In genomic region chr5:90014420-90014819, GRCh38 we compare ENCODE assay signal across 13 cellular contexts.
DNase-seq lines count a peak whose midpoint lies in the region; ATAC-seq, FAIRE-seq and TF ChIP-seq lines count a peak whose summit lies in the region.
"Had no signal": no experiment of that assay in that cellular context is flagged by ENCODE, and none has a peak within 500 bp of the region (broad histone marks: within the 10 kb centered on the region; RNA-seq: fewer than 3 reads in every experiment).

No MANE protein-coding gene starts in this region.

- H3K4me2 ChIP-seq in GM12878 (ENCODE audit: control insufficient read depth, insufficient read depth): peak overlapping the region; percentile 88

- ATAC-seq in GM18870 (IDR thresholded peaks at IDR 0.05; ENCODE audit: unreplicated experiment) (peak; percentile 87), GM21528 (IDR thresholded peaks at IDR 0.05; ENCODE audit: low FRiP score, unreplicated experiment) (peak; percentile 89), HG03060 (IDR thresholded peaks at IDR 0.05; ENCODE audit: low read depth, unreplicated experiment) (peak; percentile 51), GM12878 (peak; percentile 88)
- ATAC-seq in activated CD8-positive, alpha-beta T cell treated with anti-CD3 and anti-CD28 coated beads, Interleukin-2, amount 10 ng/mL, durations not matched to agents 7 days and 5 days: no peak
- ATAC-seq: naive thymus-derived CD4-positive, alpha-beta T cell; Panc1 had no signal

- H3K27me3 ChIP-seq in GM12878 (replicated peaks in 1 of 2; ENCODE audit: control insufficient read depth in 2 of 2, insufficient read depth in 2 of 2, low read length in 1 of 2): no peaks in the 10 kb centered on the region

- RAD21 ChIA-PET in GM12878 (lab: Charles Lee; ENCODE audit: unreplicated experiment): interaction anchor here (0.7 kb wide), 1 partner anchor 37 kb away, joined by 3 read pairs; no protein-coding TSS in a partner anchor

- no peak for TF ChIP-seq POLR2A in GM12878 (IDR thresholded peaks at IDR 0.05; ENCODE audit: low read depth, low read length)

- peaks cover 3% of the 10 kb centered on the region for H3K9me3 Mint-ChIP-seq in activated CD8-positive, alpha-beta T cell treated with anti-CD3 and anti-CD28 coated beads, Interleukin-2, amount 10 ng/mL, durations not matched to agents 7 days and 5 days (ENCODE audit: insufficient read depth)
- no peaks in the 10 kb centered on the region for H3K9me3 Mint-ChIP-seq in activated CD4-positive, alpha-beta T cell treated with anti-CD3 and anti-CD28 coated beads, Interleukin-2, amount 10 ng/mL, durations not matched to agents 7 days and 5 days

- SMC1A ChIA-PET in GM12878 (lab: Charles Lee; ENCODE audit: uncharacterized antibody, unreplicated experiment): interaction anchor here (0.6 to 2.0 kb wide), 4 partner anchors 17 to 67 kb away, joined by 3 to 4 read pairs (median 3); no protein-coding TSS in a partner anchor

- no peak overlapping the region for H3K4me3 Mint-ChIP-seq in activated CD8-positive, alpha-beta T cell treated with anti-CD3 and anti-CD28 coated beads, Interleukin-2, amount 10 ng/mL, durations not matched to agents 7 days and 5 days
- no peak overlapping the region for H3K4me3 Mint-ChIP-seq in activated CD4-positive, alpha-beta T cell treated with anti-CD3 and anti-CD28 coated beads, Interleukin-2, amount 10 ng/mL, durations not matched to agents 7 days and 5 days
- H3K4me3 Mint-ChIP-seq: CD8-positive, alpha-beta memory T cell; naive thymus-derived CD4-positive, alpha-beta T cell had no signal

- H3K79me2 ChIP-seq in GM12878 (ENCODE audit: control insufficient read depth, insufficient read depth, low read length): no peaks in the 10 kb centered on the region

- no peak overlapping the region for H3K27ac Mint-ChIP-seq in activated CD8-positive, alpha-beta T cell treated with anti-CD3 and anti-CD28 coated beads, Interleukin-2, amount 10 ng/mL, durations not matched to agents 7 days and 5 days
- no peak overlapping the region for H3K27ac Mint-ChIP-seq in activated CD4-positive, alpha-beta T cell treated with anti-CD3 and anti-CD28 coated beads, Interleukin-2, amount 10 ng/mL, durations not matched to agents 7 days and 5 days
- H3K27ac Mint-ChIP-seq: CD8-positive, alpha-beta memory T cell; naive thymus-derived CD4-positive, alpha-beta T cell had no signal

- H3K9ac ChIP-seq in GM12878 (ENCODE audit: control insufficient read depth, insufficient read depth, low read length): no peak overlapping the region

- H4K20me1 ChIP-seq in GM12878 (ENCODE audit: control insufficient read depth, insufficient read depth): no peaks in the 10 kb centered on the region

- H3K27me3 Mint-ChIP-seq in activated CD8-positive, alpha-beta T cell treated with anti-CD3 and anti-CD28 coated beads, Interleukin-2, amount 10 ng/mL, durations not matched to agents 7 days and 5 days (ENCODE audit: low read depth): no peaks in the 10 kb centered on the region
- H3K27me3 Mint-ChIP-seq in activated CD4-positive, alpha-beta T cell treated with anti-CD3 and anti-CD28 coated beads, Interleukin-2, amount 10 ng/mL, durations not matched to agents 7 days and 5 days: no peaks in the 10 kb centered on the region
- H3K27me3 Mint-ChIP-seq: CD8-positive, alpha-beta memory T cell; naive thymus-derived CD4-positive, alpha-beta T cell had no signal

- peak overlapping the region; percentile 7 for H3K27ac ChIP-seq in GM12878 (ENCODE audit: control insufficient read depth, insufficient read depth)

- CTCF ChIA-PET in GM12878 (lab: Yijun Ruan, JAX): interaction anchor here (0.9 to 1.3 kb wide), 2 partner anchors 140 to 743 kb away, joined by 3 read pairs; no protein-coding TSS in a partner anchor
- CTCF ChIA-PET in activated CD8-positive, alpha-beta T cell treated with anti-CD3 and anti-CD28 coated beads, Interleukin-2, amount 10 ng/mL, durations not matched to agents 7 days and 5 days (lab: Charles Lee): no interaction called here
- CTCF ChIA-PET in activated CD4-positive, alpha-beta T cell treated with anti-CD3 and anti-CD28 coated beads, Interleukin-2, amount 10 ng/mL, durations not matched to agents 7 days and 5 days (lab: Charles Lee): no interaction called here

- intact Hi-C loops in GM12878 (cut with micrococcal nuclease; ENCODE audit: unreplicated experiment): loop anchor here (2.0 to 10.0 kb wide), 2 partner anchors 82 to 710 kb away; no protein-coding TSS in a partner anchor

- H3K4me3 ChIP-seq in GM12878: no peak overlapping the region

- TF ChIP-seq CTCF in GM12878 (IDR thresholded peaks at IDR 0.05 in 2 of 3, conservative IDR thresholded peaks at IDR 0.05 in 1 of 3; ENCODE audit: control insufficient read depth in 2 of 3, extremely low read depth in 1 of 3, insufficient read depth in 1 of 3, low read depth in 3 of 3, low read length in 3 of 3): no peak

- H3K9me3 ChIP-seq in GM12878 (replicated peaks; ENCODE audit: control insufficient read depth, insufficient read depth, low read length): no peaks in the 10 kb centered on the region

- no peak for TF ChIP-seq EP300 in GM12878 (IDR thresholded peaks at IDR 0.05; ENCODE audit: borderline replicate concordance in 1 of 2, control insufficient read depth in 1 of 2, low read depth in 2 of 2, low read length in 2 of 2)

- peak overlapping the region; percentile 15 for H2AFZ ChIP-seq in GM12878 (ENCODE audit: control insufficient read depth, low read depth, low read length)

- H3K36me3 Mint-ChIP-seq in activated CD8-positive, alpha-beta T cell treated with anti-CD3 and anti-CD28 coated beads, Interleukin-2, amount 10 ng/mL, durations not matched to agents 7 days and 5 days (ENCODE audit: low read depth): no peaks in the 10 kb centered on the region
- H3K36me3 Mint-ChIP-seq in activated CD4-positive, alpha-beta T cell treated with anti-CD3 and anti-CD28 coated beads, Interleukin-2, amount 10 ng/mL, durations not matched to agents 7 days and 5 days (ENCODE audit: low read depth): no peaks in the 10 kb centered on the region
- H3K36me3 Mint-ChIP-seq: CD8-positive, alpha-beta memory T cell; naive thymus-derived CD4-positive, alpha-beta T cell had no signal

- no peaks in the 10 kb centered on the region for H3K4me1 Mint-ChIP-seq in activated CD8-positive, alpha-beta T cell treated with anti-CD3 and anti-CD28 coated beads, Interleukin-2, amount 10 ng/mL, durations not matched to agents 7 days and 5 days (ENCODE audit: low read depth)
- no peaks in the 10 kb centered on the region for H3K4me1 Mint-ChIP-seq in activated CD4-positive, alpha-beta T cell treated with anti-CD3 and anti-CD28 coated beads, Interleukin-2, amount 10 ng/mL, durations not matched to agents 7 days and 5 days
- H3K4me1 Mint-ChIP-seq: CD8-positive, alpha-beta memory T cell; naive thymus-derived CD4-positive, alpha-beta T cell had no signal

- peaks cover 20% of the 10 kb centered on the region for H3K4me1 ChIP-seq in GM12878 (ENCODE audit: control insufficient read depth, insufficient read depth, low read length)

- no peak for TF ChIP-seq RAD21 in GM12878 (IDR thresholded peaks at IDR 0.05; ENCODE audit: insufficient read depth, low read depth, low read length)

- FAIRE-seq in GM12878 (lab: Jason Lieb, UNC): peak; percentile 91
- FAIRE-seq: TTC549 had no signal

- no TSS peak for BruUV-seq in GM12878 (replicated peaks; lab: Mats Ljungman, UMichigan)

- POLR2A ChIA-PET in GM12878 (lab: Charles Lee): no interaction called here
- POLR2A ChIA-PET in activated CD8-positive, alpha-beta T cell treated with anti-CD3 and anti-CD28 coated beads, Interleukin-2, amount 10 ng/mL, durations not matched to agents 7 days and 5 days (lab: Charles Lee): no interaction called here
- POLR2A ChIA-PET in activated CD4-positive, alpha-beta T cell treated with anti-CD3 and anti-CD28 coated beads, Interleukin-2, amount 10 ng/mL, durations not matched to agents 7 days and 5 days (lab: Charles Lee): no interaction called here

- DNase-seq in GM12878 (ENCODE audit: low read depth, low spot score) (peak; percentile 62), NCI-H128 (lab: John Stamatoyannopoulos, UW; ENCODE audit: unreplicated experiment) (no peak), RPMI8226 (no peak)
- no peak for DNase-seq in activated CD8-positive, alpha-beta T cell treated with anti-CD3 and anti-CD28 coated beads, Interleukin-2, amount 10 ng/mL, durations not matched to agents 7 days and 5 days
- DNase-seq in activated CD4-positive, alpha-beta T cell treated with anti-CD3 and anti-CD28 coated beads, Interleukin-2, amount 10 ng/mL, durations not matched to agents 7 days and 5 days: no peak
- DNase-seq: CD8-positive, alpha-beta memory T cell; IMR-90; naive thymus-derived CD4-positive, alpha-beta T cell had no signal

- H3K36me3 ChIP-seq in GM12878 (ENCODE audit: control insufficient read depth in 2 of 2, insufficient read depth in 2 of 2, low read length in 1 of 2): no peaks in the 10 kb centered on the region

- in situ Hi-C loops in GM12878 (cut with MboI): loop anchor here (10.0 kb wide), 1 partner anchor 1280 kb away; no protein-coding TSS in a partner anchor

TF ChIP-seq in GM12878, 131 proteins besides CTCF, POLR2A, EP300 and RAD21 (continues in another document):
- TF ChIP-seq PBX3 (IDR thresholded peaks at IDR 0.05; ENCODE audit: insufficient replicate concordance, low read depth, low read length): peak; percentile 44
- TF ChIP-seq IKZF2 (IDR thresholded peaks at IDR 0.05): peak in 1 of 2 experiments; percentile 10; a peak in 2 of 4 replicates
- no peak for TF ChIP-seq EED (IDR thresholded peaks at IDR 0.05; ENCODE audit: low read depth)
- no peak for TF ChIP-seq NR2C1 (IDR thresholded peaks at IDR 0.05)
- TF ChIP-seq POU2F2 (IDR thresholded peaks at IDR 0.05; ENCODE audit: borderline replicate concordance, low read depth, low read length): peak; percentile 96
- peak; percentile 90 for TF ChIP-seq RUNX3 (IDR thresholded peaks at IDR 0.05; ENCODE audit: low read length)
- no peak for TF ChIP-seq CHD1 (IDR thresholded peaks at IDR 0.05; ENCODE audit: low read depth, low read length)
- TF ChIP-seq RELA (IDR thresholded peaks at IDR 0.05; ENCODE audit: borderline replicate concordance, partially characterized antibody): no peak
- TF ChIP-seq TCF12 (IDR thresholded peaks at IDR 0.05; ENCODE audit: low read depth, low read length): peak; percentile 83
- peak; percentile 46; the same call in 1 of the 2 replicates for TF ChIP-seq PAX5 (IDR thresholded peaks at IDR 0.05; ENCODE audit: borderline replicate concordance, low read depth, low read length)
- no peak for TF ChIP-seq HDAC6 (IDR thresholded peaks at IDR 0.05; ENCODE audit: unreplicated experiment)
